Comparison of ENCODE assay signal across 7 cellular contexts in the genomic region with DNA sequence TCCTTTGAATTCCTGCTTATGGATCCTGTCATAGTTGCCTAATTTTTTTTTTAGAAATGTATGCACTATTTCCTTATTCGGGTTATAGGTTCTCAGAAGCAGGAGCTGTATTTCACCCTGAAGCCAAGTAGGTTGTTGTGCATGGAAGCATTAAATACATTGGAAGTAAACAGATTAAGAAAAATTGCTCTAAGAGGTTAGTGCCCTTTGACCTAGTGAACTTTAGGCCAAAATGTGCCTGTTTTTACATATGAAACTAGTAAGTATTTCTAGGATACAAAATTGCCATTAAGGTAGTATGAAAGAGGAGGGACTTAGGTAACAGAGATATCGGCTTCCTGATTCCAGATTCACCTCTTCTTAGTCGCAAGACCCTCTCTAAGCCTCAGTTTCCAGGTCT.
"Had no signal": no experiment of that assay in that cellular context is flagged by ENCODE, and none has a peak within 500 bp of the region (broad histone marks: within the 10 kb centered on the region; RNA-seq: fewer than 3 reads in every experiment).

No MANE protein-coding gene starts in this region.

- H2AFZ ChIP-seq: GM23338 had no signal

- DNase-seq: H9, HCEC 1CT had no signal

- H3K4me3 ChIP-seq: GM23338 had no signal

- FAIRE-seq: H1, H54, HTR-8/SVneo had no signal

- H3K4me1 Mint-ChIP-seq: GM23338, H9 had no signal

- H3K27ac Mint-ChIP-seq: GM23338, H9, IgD-negative memory B cell had no signal

- H3K4me2 ChIP-seq: GM23338 had no signal

- H3K27me3 Mint-ChIP-seq: IgD-negative memory B cell had no signal

- H3K4me3 Mint-ChIP-seq: GM23338, H9 had no signal

- ATAC-seq: GM23338 had no signal
